Comparison of ENCODE assay signal across 2 cellular contexts in the genomic region with DNA sequence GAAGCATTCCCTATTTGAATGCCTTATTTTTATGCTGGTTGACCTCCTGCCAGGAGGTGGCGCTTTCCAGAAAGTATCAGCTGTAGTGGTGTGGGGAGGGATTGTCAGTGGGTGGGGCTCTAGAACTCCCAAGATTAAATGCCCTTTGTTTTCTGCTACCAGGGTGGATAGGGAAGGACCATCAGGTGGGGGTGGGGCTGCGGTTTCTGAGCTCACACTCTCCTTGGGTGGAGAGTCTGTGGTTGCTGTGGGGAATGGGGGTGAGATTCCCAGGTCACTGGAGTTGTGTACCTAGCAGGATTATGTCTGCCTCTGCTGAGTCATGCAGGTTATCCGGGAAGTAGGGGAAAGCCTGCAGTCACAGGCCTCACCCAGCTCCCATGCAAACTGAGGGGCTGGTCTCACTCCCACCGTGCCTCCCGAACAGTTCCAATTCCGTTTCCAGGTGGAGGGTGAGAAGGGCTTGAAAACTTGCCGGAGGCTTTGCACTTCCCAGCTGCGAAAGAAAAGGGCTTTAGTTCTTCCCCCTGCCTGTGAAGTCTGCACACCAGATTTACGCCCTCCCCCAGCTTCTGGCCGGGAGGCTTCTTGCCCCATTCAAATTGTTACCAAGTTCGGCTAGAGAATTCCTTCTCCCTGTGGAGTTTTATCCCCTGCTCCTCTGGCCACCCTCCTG.
TF ChIP-seq lines count a peak whose summit lies in the region.

No MANE protein-coding gene starts in this region.

TF ChIP-seq in Ishikawa, 13 proteins besides CTCF, POLR2A, EP300 and RAD21 (continued from another document):
- TF ChIP-seq, protein P1, sequence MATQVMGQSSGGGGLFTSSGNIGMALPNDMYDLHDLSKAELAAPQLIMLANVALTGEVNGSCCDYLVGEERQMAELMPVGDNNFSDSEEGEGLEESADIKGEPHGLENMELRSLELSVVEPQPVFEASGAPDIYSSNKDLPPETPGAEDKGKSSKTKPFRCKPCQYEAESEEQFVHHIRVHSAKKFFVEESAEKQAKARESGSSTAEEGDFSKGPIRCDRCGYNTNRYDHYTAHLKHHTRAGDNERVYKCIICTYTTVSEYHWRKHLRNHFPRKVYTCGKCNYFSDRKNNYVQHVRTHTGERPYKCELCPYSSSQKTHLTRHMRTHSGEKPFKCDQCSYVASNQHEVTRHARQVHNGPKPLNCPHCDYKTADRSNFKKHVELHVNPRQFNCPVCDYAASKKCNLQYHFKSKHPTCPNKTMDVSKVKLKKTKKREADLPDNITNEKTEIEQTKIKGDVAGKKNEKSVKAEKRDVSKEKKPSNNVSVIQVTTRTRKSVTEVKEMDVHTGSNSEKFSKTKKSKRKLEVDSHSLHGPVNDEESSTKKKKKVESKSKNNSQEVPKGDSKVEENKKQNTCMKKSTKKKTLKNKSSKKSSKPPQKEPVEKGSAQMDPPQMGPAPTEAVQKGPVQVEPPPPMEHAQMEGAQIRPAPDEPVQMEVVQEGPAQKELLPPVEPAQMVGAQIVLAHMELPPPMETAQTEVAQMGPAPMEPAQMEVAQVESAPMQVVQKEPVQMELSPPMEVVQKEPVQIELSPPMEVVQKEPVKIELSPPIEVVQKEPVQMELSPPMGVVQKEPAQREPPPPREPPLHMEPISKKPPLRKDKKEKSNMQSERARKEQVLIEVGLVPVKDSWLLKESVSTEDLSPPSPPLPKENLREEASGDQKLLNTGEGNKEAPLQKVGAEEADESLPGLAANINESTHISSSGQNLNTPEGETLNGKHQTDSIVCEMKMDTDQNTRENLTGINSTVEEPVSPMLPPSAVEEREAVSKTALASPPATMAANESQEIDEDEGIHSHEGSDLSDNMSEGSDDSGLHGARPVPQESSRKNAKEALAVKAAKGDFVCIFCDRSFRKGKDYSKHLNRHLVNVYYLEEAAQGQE (IDR thresholded peaks at IDR 0.05; ENCODE audit: low read depth), result no peak
- TF ChIP-seq TCF12 (IDR thresholded peaks at IDR 0.05; ENCODE audit: low read depth), result no peak
- TF ChIP-seq, protein P2, sequence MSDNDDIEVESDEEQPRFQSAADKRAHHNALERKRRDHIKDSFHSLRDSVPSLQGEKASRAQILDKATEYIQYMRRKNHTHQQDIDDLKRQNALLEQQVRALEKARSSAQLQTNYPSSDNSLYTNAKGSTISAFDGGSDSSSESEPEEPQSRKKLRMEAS (IDR thresholded peaks at IDR 0.05), result no peak
- no peak for TF ChIP-seq EGR1 (IDR thresholded peaks at IDR 0.05)
- TF ChIP-seq CEBPB (IDR thresholded peaks at IDR 0.05), result no peak
- no peak for TF ChIP-seq TEAD4 (IDR thresholded peaks at IDR 0.05)
- TF ChIP-seq ZBTB7A (IDR thresholded peaks at IDR 0.05; ENCODE audit: low read depth), result no peak
- TF ChIP-seq, protein P3, sequence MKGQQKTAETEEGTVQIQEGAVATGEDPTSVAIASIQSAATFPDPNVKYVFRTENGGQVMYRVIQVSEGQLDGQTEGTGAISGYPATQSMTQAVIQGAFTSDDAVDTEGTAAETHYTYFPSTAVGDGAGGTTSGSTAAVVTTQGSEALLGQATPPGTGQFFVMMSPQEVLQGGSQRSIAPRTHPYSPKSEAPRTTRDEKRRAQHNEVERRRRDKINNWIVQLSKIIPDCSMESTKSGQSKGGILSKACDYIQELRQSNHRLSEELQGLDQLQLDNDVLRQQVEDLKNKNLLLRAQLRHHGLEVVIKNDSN (IDR thresholded peaks at IDR 0.05), result no peak
- no peak for TF ChIP-seq NFIC (IDR thresholded peaks at IDR 0.05)
- TF ChIP-seq FOXM1 (IDR thresholded peaks at IDR 0.05; ENCODE audit: borderline replicate concordance, low read depth), result no peak
- no peak for TF ChIP-seq YY1 (IDR thresholded peaks at IDR 0.05; ENCODE audit: low read depth)
TF ChIP-seq in Ishikawa: peak in this region for 0.

TF ChIP-seq in HepG2, 621 proteins besides CTCF, POLR2A, EP300 and RAD21 (continued from another document and continues in another):
- TF ChIP-seq, protein P4, sequence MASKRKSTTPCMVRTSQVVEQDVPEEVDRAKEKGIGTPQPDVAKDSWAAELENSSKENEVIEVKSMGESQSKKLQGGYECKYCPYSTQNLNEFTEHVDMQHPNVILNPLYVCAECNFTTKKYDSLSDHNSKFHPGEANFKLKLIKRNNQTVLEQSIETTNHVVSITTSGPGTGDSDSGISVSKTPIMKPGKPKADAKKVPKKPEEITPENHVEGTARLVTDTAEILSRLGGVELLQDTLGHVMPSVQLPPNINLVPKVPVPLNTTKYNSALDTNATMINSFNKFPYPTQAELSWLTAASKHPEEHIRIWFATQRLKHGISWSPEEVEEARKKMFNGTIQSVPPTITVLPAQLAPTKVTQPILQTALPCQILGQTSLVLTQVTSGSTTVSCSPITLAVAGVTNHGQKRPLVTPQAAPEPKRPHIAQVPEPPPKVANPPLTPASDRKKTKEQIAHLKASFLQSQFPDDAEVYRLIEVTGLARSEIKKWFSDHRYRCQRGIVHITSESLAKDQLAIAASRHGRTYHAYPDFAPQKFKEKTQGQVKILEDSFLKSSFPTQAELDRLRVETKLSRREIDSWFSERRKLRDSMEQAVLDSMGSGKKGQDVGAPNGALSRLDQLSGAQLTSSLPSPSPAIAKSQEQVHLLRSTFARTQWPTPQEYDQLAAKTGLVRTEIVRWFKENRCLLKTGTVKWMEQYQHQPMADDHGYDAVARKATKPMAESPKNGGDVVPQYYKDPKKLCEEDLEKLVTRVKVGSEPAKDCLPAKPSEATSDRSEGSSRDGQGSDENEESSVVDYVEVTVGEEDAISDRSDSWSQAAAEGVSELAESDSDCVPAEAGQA (IDR thresholded peaks at IDR 0.05; ENCODE audit: low read depth), result no peak
- TF ChIP-seq, protein P4 (CRISPR knock-in tag; IDR thresholded peaks at IDR 0.05; ENCODE audit: borderline replicate concordance), result no peak
- TF ChIP-seq ZFP36L1 (CRISPR knock-in tag; IDR thresholded peaks at IDR 0.05) (no peak), NFIB (CRISPR knock-in tag; IDR thresholded peaks at IDR 0.05; ENCODE audit: borderline replicate concordance) (no peak), FOSL2 (CRISPR knock-in tag; IDR thresholded peaks at IDR 0.05) (peak; percentile 68), SMAD3 (CRISPR knock-in tag; IDR thresholded peaks at IDR 0.05) (no peak), PHF21A (CRISPR knock-in tag; IDR thresholded peaks at IDR 0.05) (no peak), ZNF138 (CRISPR knock-in tag; IDR thresholded peaks at IDR 0.05; ENCODE audit: low read depth) (no peak), ZKSCAN5 (CRISPR knock-in tag; IDR thresholded peaks at IDR 0.05) (no peak), PHF8 (CRISPR knock-in tag; IDR thresholded peaks at IDR 0.05) (0 out of 2 replicates have a peak, but pooled peaks have one; percentile 19), RCOR2 (CRISPR knock-in tag; IDR thresholded peaks at IDR 0.05) (no peak), ZNF552 (CRISPR knock-in tag; IDR thresholded peaks at IDR 0.05; ENCODE audit: borderline replicate concordance) (no peak), ZNF558 (CRISPR knock-in tag; IDR thresholded peaks at IDR 0.05; ENCODE audit: borderline replicate concordance) (no peak), HOXA5 (CRISPR knock-in tag; IDR thresholded peaks at IDR 0.05) (no peak), ZNF367 (CRISPR knock-in tag; IDR thresholded peaks at IDR 0.05; ENCODE audit: borderline replicate concordance) (no peak), EHMT2 (IDR thresholded peaks at IDR 0.05; ENCODE audit: borderline replicate concordance, low read depth, low read length) (no peak), DR1 (CRISPR knock-in tag; IDR thresholded peaks at IDR 0.05) (no peak), SOX6 (IDR thresholded peaks at IDR 0.05) (no peak), SOX6 (CRISPR knock-in tag; IDR thresholded peaks at IDR 0.05) (peak; percentile 16; the same call in 1 of the 2 replicates), MIER2 (CRISPR knock-in tag; IDR thresholded peaks at IDR 0.05) (no peak), ZNF446 (CRISPR knock-in tag; IDR thresholded peaks at IDR 0.05) (no peak), ZFYVE20 (CRISPR knock-in tag; IDR thresholded peaks at IDR 0.05; ENCODE audit: borderline replicate concordance, low read depth) (no peak)
- TF ChIP-seq, protein P5, sequence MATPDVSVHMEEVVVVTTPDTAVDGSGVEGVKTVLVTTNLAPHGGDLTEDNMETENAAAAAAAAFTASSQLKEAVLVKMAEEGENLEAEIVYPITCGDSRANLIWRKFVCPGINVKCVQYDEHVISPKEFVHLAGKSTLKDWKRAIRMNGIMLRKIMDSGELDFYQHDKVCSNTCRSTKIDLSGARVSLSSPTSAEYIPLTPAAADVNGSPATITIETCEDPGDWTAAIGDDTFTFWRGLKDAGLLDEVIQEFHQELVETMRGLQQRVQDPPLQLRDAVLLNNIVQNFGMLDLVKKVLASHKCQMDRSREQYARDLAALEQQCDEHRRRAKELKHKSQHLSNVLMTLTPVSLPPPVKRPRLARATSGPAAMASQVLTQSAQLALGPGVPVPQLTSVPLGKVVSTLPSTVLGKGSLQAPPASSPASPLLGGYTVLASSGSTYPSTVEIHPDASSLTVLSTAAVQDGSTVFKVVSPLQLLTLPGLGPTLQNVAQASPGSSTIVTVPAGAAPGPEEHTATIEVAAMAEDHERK (CRISPR knock-in tag; IDR thresholded peaks at IDR 0.05; ENCODE audit: low read depth), result no peak
- TF ChIP-seq, protein P6, sequence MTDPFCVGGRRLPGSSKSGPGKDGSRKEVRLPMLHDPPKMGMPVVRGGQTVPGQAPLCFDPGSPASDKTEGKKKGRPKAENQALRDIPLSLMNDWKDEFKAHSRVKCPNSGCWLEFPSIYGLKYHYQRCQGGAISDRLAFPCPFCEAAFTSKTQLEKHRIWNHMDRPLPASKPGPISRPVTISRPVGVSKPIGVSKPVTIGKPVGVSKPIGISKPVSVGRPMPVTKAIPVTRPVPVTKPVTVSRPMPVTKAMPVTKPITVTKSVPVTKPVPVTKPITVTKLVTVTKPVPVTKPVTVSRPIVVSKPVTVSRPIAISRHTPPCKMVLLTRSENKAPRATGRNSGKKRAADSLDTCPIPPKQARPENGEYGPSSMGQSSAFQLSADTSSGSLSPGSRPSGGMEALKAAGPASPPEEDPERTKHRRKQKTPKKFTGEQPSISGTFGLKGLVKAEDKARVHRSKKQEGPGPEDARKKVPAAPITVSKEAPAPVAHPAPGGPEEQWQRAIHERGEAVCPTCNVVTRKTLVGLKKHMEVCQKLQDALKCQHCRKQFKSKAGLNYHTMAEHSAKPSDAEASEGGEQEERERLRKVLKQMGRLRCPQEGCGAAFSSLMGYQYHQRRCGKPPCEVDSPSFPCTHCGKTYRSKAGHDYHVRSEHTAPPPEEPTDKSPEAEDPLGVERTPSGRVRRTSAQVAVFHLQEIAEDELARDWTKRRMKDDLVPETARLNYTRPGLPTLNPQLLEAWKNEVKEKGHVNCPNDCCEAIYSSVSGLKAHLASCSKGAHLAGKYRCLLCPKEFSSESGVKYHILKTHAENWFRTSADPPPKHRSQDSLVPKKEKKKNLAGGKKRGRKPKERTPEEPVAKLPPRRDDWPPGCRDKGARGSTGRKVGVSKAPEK (CRISPR knock-in tag; IDR thresholded peaks at IDR 0.05; ENCODE audit: borderline replicate concordance), result no peak
- TF ChIP-seq, protein P7, sequence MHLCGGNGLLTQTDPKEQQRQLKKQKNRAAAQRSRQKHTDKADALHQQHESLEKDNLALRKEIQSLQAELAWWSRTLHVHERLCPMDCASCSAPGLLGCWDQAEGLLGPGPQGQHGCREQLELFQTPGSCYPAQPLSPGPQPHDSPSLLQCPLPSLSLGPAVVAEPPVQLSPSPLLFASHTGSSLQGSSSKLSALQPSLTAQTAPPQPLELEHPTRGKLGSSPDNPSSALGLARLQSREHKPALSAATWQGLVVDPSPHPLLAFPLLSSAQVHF (CRISPR knock-in tag; IDR thresholded peaks at IDR 0.05), result no peak
- TF ChIP-seq, protein P8, sequence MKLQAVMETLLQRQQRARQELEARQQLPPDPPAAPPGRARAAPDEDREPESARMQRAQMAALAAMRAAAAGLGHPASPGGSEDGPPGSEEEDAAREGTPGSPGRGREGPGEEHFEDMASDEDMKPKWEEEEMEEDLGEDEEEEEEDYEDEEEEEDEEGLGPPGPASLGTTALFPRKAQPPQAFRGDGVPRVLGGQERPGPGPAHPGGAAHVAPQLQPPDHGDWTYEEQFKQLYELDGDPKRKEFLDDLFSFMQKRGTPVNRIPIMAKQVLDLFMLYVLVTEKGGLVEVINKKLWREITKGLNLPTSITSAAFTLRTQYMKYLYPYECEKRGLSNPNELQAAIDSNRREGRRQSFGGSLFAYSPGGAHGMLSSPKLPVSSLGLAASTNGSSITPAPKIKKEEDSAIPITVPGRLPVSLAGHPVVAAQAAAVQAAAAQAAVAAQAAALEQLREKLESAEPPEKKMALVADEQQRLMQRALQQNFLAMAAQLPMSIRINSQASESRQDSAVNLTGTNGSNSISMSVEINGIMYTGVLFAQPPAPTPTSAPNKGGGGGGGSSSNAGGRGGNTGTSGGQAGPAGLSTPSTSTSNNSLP (IDR thresholded peaks at IDR 0.05; ENCODE audit: low read depth, low read length), result no peak
- TF ChIP-seq, protein P9, sequence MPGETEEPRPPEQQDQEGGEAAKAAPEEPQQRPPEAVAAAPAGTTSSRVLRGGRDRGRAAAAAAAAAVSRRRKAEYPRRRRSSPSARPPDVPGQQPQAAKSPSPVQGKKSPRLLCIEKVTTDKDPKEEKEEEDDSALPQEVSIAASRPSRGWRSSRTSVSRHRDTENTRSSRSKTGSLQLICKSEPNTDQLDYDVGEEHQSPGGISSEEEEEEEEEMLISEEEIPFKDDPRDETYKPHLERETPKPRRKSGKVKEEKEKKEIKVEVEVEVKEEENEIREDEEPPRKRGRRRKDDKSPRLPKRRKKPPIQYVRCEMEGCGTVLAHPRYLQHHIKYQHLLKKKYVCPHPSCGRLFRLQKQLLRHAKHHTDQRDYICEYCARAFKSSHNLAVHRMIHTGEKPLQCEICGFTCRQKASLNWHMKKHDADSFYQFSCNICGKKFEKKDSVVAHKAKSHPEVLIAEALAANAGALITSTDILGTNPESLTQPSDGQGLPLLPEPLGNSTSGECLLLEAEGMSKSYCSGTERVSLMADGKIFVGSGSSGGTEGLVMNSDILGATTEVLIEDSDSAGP (CRISPR knock-in tag; IDR thresholded peaks at IDR 0.05; ENCODE audit: borderline replicate concordance), result no peak
- TF ChIP-seq, protein P10, sequence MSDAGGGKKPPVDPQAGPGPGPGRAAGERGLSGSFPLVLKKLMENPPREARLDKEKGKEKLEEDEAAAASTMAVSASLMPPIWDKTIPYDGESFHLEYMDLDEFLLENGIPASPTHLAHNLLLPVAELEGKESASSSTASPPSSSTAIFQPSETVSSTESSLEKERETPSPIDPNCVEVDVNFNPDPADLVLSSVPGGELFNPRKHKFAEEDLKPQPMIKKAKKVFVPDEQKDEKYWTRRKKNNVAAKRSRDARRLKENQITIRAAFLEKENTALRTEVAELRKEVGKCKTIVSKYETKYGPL (CRISPR knock-in tag; IDR thresholded peaks at IDR 0.05), result no peak
